ENCODE assay signal across 27 cellular contexts in the genomic region with DNA sequence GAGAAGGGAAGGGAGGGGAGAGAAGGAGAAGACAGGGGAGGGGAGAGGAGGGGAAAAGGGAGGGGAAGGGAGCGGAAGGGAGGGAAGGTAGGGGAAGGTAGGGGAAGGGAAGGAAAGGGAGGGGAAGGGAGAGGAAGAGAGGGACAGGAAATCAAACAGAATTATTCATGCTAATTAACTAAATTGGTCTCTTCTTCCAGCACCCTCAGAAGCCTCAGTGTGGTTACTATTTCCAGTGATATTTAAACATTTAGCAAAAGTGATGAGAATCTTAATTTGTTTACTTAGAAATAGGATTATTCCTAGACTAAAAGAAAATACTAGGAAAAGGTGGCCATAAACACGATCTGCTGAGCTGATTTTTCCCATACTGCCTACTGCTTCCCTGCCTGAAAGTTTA.
"Had no signal": no experiment of that assay in that cellular context is flagged by ENCODE, and none has a peak within 500 bp of the region (broad histone marks: within the 10 kb centered on the region; RNA-seq: fewer than 3 reads in every experiment).

No MANE protein-coding gene starts in this region.

- ATAC-seq: stimulated activated memory B cell treated with anti-CD40 and anti-IgM and Interleukin-4, amounts not matched to agents 10 μg/mL and 1 μg/mL and 100 μg/mL, for 72 hours; stimulated activated naive B cell treated with anti-CD40 and anti-IgM and Interleukin-4, amounts not matched to agents 10 μg/mL and 1 μg/mL and 100 μg/mL, for 72 hours; stimulated activated naive CD8-positive, alpha-beta T cell treated with anti-CD3 and anti-CD28 coated beads, Interleukin-15, amount 100 ng/mL, for 72 hours; stimulated activated naive CD8-positive, alpha-beta T cell treated with anti-CD3 and anti-CD28 coated beads, Interleukin-15, Interleukin-2, amounts not matched to agents 100 U/mL and 50 U/mL, for 24 hours; upper lobe of right lung had no signal

- H3K4me1 ChIP-seq: suprapubic skin, testis, thyroid gland, tibial nerve, transverse colon, upper lobe of left lung, upper lobe of right lung, uterus, vagina had no signal

- H3K36me3 ChIP-seq: stomach, suprapubic skin, thoracic aorta, thyroid gland, tibial artery, tibial nerve, transverse colon, upper lobe of left lung, upper lobe of right lung, uterus, vagina had no signal

- H3K27ac ChIP-seq: stomach, suprapubic skin, testis, thoracic aorta, thyroid gland, tibial artery, tibial nerve, transverse colon, upper lobe of left lung, upper lobe of right lung, uterus, vagina had no signal

- H3K27me3 ChIP-seq: stomach, suprapubic skin, testis, thyroid gland, tibial artery, tibial nerve, transverse colon, upper lobe of left lung, upper lobe of right lung, uterus, vagina had no signal

- H3K27me3 Mint-ChIP-seq: stimulated activated memory B cell treated with anti-CD40 and anti-IgM and Interleukin-4, amounts not matched to agents 10 μg/mL and 1 μg/mL and 100 μg/mL, for 72 hours had no signal

- DNase-seq: stimulated activated CD4-positive, alpha-beta T cell treated with anti-CD3 and anti-CD28 coated beads, Interleukin-2, amount 100 ng/mL, for 24 hours; stimulated activated CD4-positive, alpha-beta T cell treated with anti-CD3 and anti-CD28 coated beads, Interleukin-2, amount 100 ng/mL, for 48 hours; stimulated activated CD4-positive, alpha-beta T cell treated with anti-CD3 and anti-CD28 coated beads, Interleukin-4, amount 100 ng/mL, for 1 hour; stimulated activated CD4-positive, alpha-beta T cell treated with anti-CD3 and anti-CD28 coated beads, Interleukin-4, amount 100 ng/mL, for 24 hours; stimulated activated CD4-positive, alpha-beta T cell treated with anti-CD3 and anti-CD28 coated beads, Interleukin-4, amount 100 ng/mL, for 4 hours; stimulated activated CD8-positive, alpha-beta memory T cell treated with anti-CD3 and anti-CD28 coated beads, Interleukin-4, amount 100 ng/mL, for 48 hours; stimulated activated naive B cell treated with anti-CD40 and anti-IgM and Interleukin-4, amounts not matched to agents 10 μg/mL and 1 μg/mL and 100 μg/mL, for 72 hours; stimulated activated naive CD4-positive, alpha-beta T cell; stimulated activated naive CD4-positive, alpha-beta T cell treated with Interleukin-2 at 50 U/mL for 16 hours; stimulated activated naive CD8-positive, alpha-beta T cell treated with anti-CD3 and anti-CD28 coated beads, Interleukin-15, amount 100 ng/mL, for 72 hours; stimulated activated naive CD8-positive, alpha-beta T cell treated with anti-CD3 and anti-CD28 coated beads, Interleukin-15, Interleukin-2, amounts not matched to agents 100 U/mL and 50 U/mL, for 24 hours; stomach; substantia nigra; testis; thyroid gland; tibial artery; transverse colon; upper lobe of left lung; upper lobe of right lung; uterus had no signal

- H3K9me3 ChIP-seq: stomach, suprapubic skin, testis, thoracic aorta, thyroid gland, tibial artery, tibial nerve, transverse colon, upper lobe of left lung, upper lobe of right lung, uterus, vagina had no signal

- H3K4me3 Mint-ChIP-seq: stimulated activated memory B cell treated with anti-CD40 and anti-IgM and Interleukin-4, amounts not matched to agents 10 μg/mL and 1 μg/mL and 100 μg/mL, for 72 hours; stimulated activated naive B cell treated with anti-CD40 and anti-IgM and Interleukin-4, amounts not matched to agents 10 μg/mL and 1 μg/mL and 100 μg/mL, for 72 hours; stimulated activated naive CD8-positive, alpha-beta T cell treated with anti-CD3 and anti-CD28 coated beads, Interleukin-15, amount 100 ng/mL, for 72 hours; stimulated activated naive CD8-positive, alpha-beta T cell treated with anti-CD3 and anti-CD28 coated beads, Interleukin-15, Interleukin-2, amounts not matched to agents 100 ng/mL and 50 ng/mL, for 24 hours had no signal

- FAIRE-seq: urothelium cell line had no signal

- H3K4me1 Mint-ChIP-seq: stimulated activated naive CD8-positive, alpha-beta T cell treated with anti-CD3 and anti-CD28 coated beads, Interleukin-15, amount 100 ng/mL, for 72 hours had no signal

- H3K4me3 ChIP-seq: stomach, suprapubic skin, testis, thoracic aorta, thyroid gland, tibial artery, tibial nerve, transverse colon, upper lobe of left lung, upper lobe of right lung, uterus, vagina had no signal

- H3K27ac Mint-ChIP-seq: stimulated activated memory B cell treated with anti-CD40 and anti-IgM and Interleukin-4, amounts not matched to agents 10 μg/mL and 1 μg/mL and 100 μg/mL, for 72 hours; stimulated activated naive B cell treated with anti-CD40 and anti-IgM and Interleukin-4, amounts not matched to agents 10 μg/mL and 1 μg/mL and 100 μg/mL, for 72 hours; stimulated activated naive CD8-positive, alpha-beta T cell treated with anti-CD3 and anti-CD28 coated beads, Interleukin-15, Interleukin-2, amounts not matched to agents 100 ng/mL and 50 ng/mL, for 24 hours had no signal
